8 cellular contexts compared by ENCODE assay signal in the genomic region with DNA sequence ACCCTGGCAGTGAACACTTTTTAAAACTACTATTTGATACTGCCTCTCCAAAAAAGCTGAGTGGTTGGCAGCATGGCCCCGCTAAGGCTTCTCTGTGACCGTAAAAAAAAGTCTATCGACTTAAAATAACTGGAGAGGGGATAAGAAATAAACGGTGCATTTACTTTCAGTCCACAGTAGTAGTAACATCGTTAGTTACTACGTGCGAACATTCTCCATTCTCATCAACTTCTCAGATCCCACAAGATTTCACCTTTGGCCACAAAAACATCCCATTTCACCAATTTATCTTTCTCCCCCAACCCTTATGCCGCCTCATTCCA. TPM values are rescaled to one million over a fixed set of nuclear protein-coding genes. Genes with fewer than 3 reads are reported as not detected.
DNase-seq lines count a peak whose midpoint lies in the region; ATAC-seq, FAIRE-seq and TF ChIP-seq lines count a peak whose summit lies in the region.

No MANE protein-coding gene starts in this region.

- no peak for TF ChIP-seq EP300 in upper lobe of left lung (IDR thresholded peaks at IDR 0.05)

- H3K4me1 ChIP-seq in ACC112 (ENCODE audit: control insufficient read depth, insufficient read depth, low read length, unreplicated experiment), result peaks cover 28% of the 10 kb centered on the region
- H3K4me1 ChIP-seq in ascending aorta, result peaks cover 0 to 8% of the 10 kb centered on the region in 2 donors
- peaks cover 4 to 27% of the 10 kb centered on the region in 2 donors for H3K4me1 ChIP-seq in left lung
- peaks cover 4 to 25% (median 10%) of the 10 kb centered on the region in 4 donors for H3K4me1 ChIP-seq in upper lobe of left lung

- DNase-seq in ascending aorta (ENCODE audit: low spot score in 2 of 2) (no peak), left lung (no peak), upper lobe of left lung (no peak), RCC 7860 (ENCODE audit: low spot score) (no peak), NCI-H1694 treated with DMSO at 0.1 percent for 48 hours (lab: John Stamatoyannopoulos, UW) (no peak)

- peaks cover 28% of the 10 kb centered on the region for H3K36me3 ChIP-seq in ACC112 (ENCODE audit: insufficient read depth, low read length)
- H3K36me3 ChIP-seq in ascending aorta, result peaks cover 9 to 26% of the 10 kb centered on the region in 2 donors
- H3K36me3 ChIP-seq in left lung, result peaks cover 0 to 30% of the 10 kb centered on the region in 2 donors
- H3K36me3 ChIP-seq in upper lobe of left lung, result peaks cover 6 to 31% (median 15%) of the 10 kb centered on the region in 4 donors

- no peak for TF ChIP-seq CTCF in ascending aorta (IDR thresholded peaks at IDR 0.05)
- no peak for TF ChIP-seq CTCF in left lung (IDR thresholded peaks at IDR 0.05)
- no peak for TF ChIP-seq CTCF in upper lobe of left lung (IDR thresholded peaks at IDR 0.05)

- H3K9me3 ChIP-seq in ascending aorta (no peaks in the 10 kb centered on the region), left lung (no peaks in the 10 kb centered on the region), upper lobe of left lung (no peaks in the 10 kb centered on the region)

- FAIRE-seq in RCC 7860 (lab: Jason Lieb, UNC), result no peak

- H3K4me3 ChIP-seq in ACC112 (ENCODE audit: low read depth, low read length) (peak overlapping the region; percentile 100), ascending aorta (peak overlapping the region; percentile 78 to 90), left lung (peak overlapping the region; percentile 86 to 88), upper lobe of left lung (peak overlapping the region; percentile 48 to 95 (median 78))

- intact Hi-C loops in ascending aorta (cut with DNase I), result loop anchor here (2.0 kb wide), 1 partner anchor 70 kb away; a partner anchor contains a TSS
- intact Hi-C loops in left lung (cut with DNase I), result no loop called here

- WGBS in upper lobe of left lung, 2 donors, result 49 to 52% methylated on average over 8 of the region's 8 CpGs

- H3K27me3 ChIP-seq in ACC112 (ENCODE audit: insufficient read depth, low read length), result no peaks in the 10 kb centered on the region
- H3K27me3 ChIP-seq in ascending aorta, result no peaks in the 10 kb centered on the region
- H3K27me3 ChIP-seq in left lung, result no peaks in the 10 kb centered on the region
- H3K27me3 ChIP-seq in upper lobe of left lung, result no peaks in the 10 kb centered on the region

- H3K27ac ChIP-seq in ACC112 (ENCODE audit: low read depth, low read length) (peak overlapping the region; percentile 81), ascending aorta (peak overlapping the region; percentile 70 to 85), left lung (peak overlapping the region; percentile 91 to 97), upper lobe of left lung (peak overlapping the region; percentile 80 to 94 (median 86))

- peak overlapping the region; percentile 99 for H2AFZ ChIP-seq in ACC112 (ENCODE audit: low read length, unreplicated experiment)

- TF ChIP-seq POLR2A in upper lobe of left lung (IDR thresholded peaks at IDR 0.05), result no peak

- peaks cover 41% of the 10 kb centered on the region for H3K79me2 ChIP-seq in ACC112 (ENCODE audit: control insufficient read depth, insufficient read depth, low read length, unreplicated experiment)

- ATAC-seq in GM19395 (IDR thresholded peaks at IDR 0.05; ENCODE audit: unreplicated experiment) (peak; percentile 42), HG03442 (IDR thresholded peaks at IDR 0.05; ENCODE audit: unreplicated experiment) (peak; percentile 21), left lung (peak; percentile 45), upper lobe of left lung (ENCODE audit: low FRiP score in 2 of 2) (peak in 1 of 2 donors; percentile 52)

RNA-seq across cellular contexts. Expression of a gene that starts 0.5 kb away (rescaled TPM):
- total RNA-seq in ascending aorta (11.9 TPM), left lung (10 to 100 TPM; 13.5 to 20.4 TPM), upper lobe of left lung (10 to 100 TPM; 10.1 to 40.9 (median 17.4) TPM)

RNA-seq across cellular contexts. Expression of a gene that starts 23.1 kb away (rescaled TPM):
- total RNA-seq in ascending aorta (not detected), left lung (1 to 10 TPM; 3.5 to 8.1 TPM), upper lobe of left lung (1 to 10 TPM; 1.4 to 4.2 (median 2.5) TPM)

RNA-seq across cellular contexts. Expression of a gene that starts 35.6 kb away (rescaled TPM):
- total RNA-seq in ascending aorta, result not detected
- 1 to 10 TPM in 1 of 2 donors, not detected in 1; 1.0 TPM for total RNA-seq in left lung
- total RNA-seq in upper lobe of left lung, result not detected
